Comparison of ENCODE assay signal across 35 cellular contexts in genomic region chr1:75845576-75845975, GRCh38. TPM values are rescaled to one million over a fixed set of nuclear protein-coding genes. Genes with fewer than 3 reads are reported as not detected.
"Had no signal": no experiment of that assay in that cellular context is flagged by ENCODE, and none has a peak within 500 bp of the region (broad histone marks: within the 10 kb centered on the region; RNA-seq: fewer than 3 reads in every experiment).

No MANE protein-coding gene starts in this region.

- H3K36me3 ChIP-seq: ascending aorta, cardiac muscle cell had no signal

- H3K27ac ChIP-seq: ascending aorta, cardiac muscle cell, VCaP had no signal

- ATAC-seq: activated CD8-positive, alpha-beta T cell treated with anti-CD3 and anti-CD28 coated beads for 36 hours; activated T-cell treated with anti-CD3 and anti-CD28 coated beads, Interleukin-2, amount 50 U/mL, for 4 hours; activated T-cell treated with anti-CD3 and anti-CD28 coated beads, Interleukin-2, amount 50 U/mL, for 72 hours had no signal

- DNase-seq: activated B cell treated with CpG ODN at 0.5 μM for 24 hours; activated CD4-positive, alpha-beta memory T cell treated with anti-CD3 and anti-CD28 coated beads for 36 hours; activated CD4-positive, alpha-beta T cell treated with anti-CD3 and anti-CD28 coated beads for 4 hours; activated CD4-positive, alpha-beta T cell treated with anti-CD3 and anti-CD28 coated beads, Interleukin-2, amount 10 ng/mL, durations not matched to agents 24 days and 14 days; activated CD4-positive, alpha-beta T cell treated with anti-CD3 and anti-CD28 coated beads, Interleukin-2, amount 50 U/mL, for 1 hour; activated CD4-positive, alpha-beta T cell treated with anti-CD3 and anti-CD28 coated beads, Interleukin-2, amount 50 U/mL, for 4 hours; activated CD4-positive, CD25-positive, alpha-beta regulatory T cell treated with anti-CD3 and anti-CD28 coated beads, Interleukin-2, amount 50 U/mL, for 72 hours; activated CD8-positive, alpha-beta memory T cell treated with anti-CD3 and anti-CD28 coated beads, Interleukin-2, amount 50 U/mL, for 4 hours; activated CD8-positive, alpha-beta T cell treated with anti-CD3 and anti-CD28 coated beads for 36 hours; activated effector memory CD4-positive, alpha-beta T cell treated with Interleukin-2 at 50 U/mL for 16 hours; activated gamma-delta T cell; activated naive CD4-positive, alpha-beta T cell treated with anti-CD3 and anti-CD28 coated beads, Interleukin-2, amount 10 ng/mL, durations not matched to agents 7 days and 5 days; activated naive CD4-positive, alpha-beta T cell treated with Interleukin-2 at 50 U/mL for 16 hours; activated T-cell treated with anti-CD3 and anti-CD28 coated beads for 4 hours; activated T-cell treated with anti-CD3 and anti-CD28 coated beads, Interleukin-2, amount 50 U/mL, for 1 hour; activated T-cell treated with anti-CD3 and anti-CD28 coated beads, Interleukin-2, amount 50 U/mL, for 4 hours; activated T-cell treated with anti-CD3 and anti-CD28 coated beads, Interleukin-2, amount 50 U/mL, for 72 hours; amygdala; anterior cingulate cortex; caudate nucleus; cerebellar nuclear complex; T-helper 1 cell; T-helper 2 cell; T-helper 9 cell had no signal

- H3K36me3 Mint-ChIP-seq: activated CD4-positive, alpha-beta memory T cell treated with anti-CD3 and anti-CD28 coated beads for 36 hours; activated naive CD4-positive, alpha-beta T cell treated with anti-CD3 and anti-CD28 coated beads, Interleukin-2, amount 10 ng/mL, durations not matched to agents 7 days and 5 days; activated naive CD4-positive, alpha-beta T cell treated with anti-CD3 and anti-CD28 coated beads, Interleukin-2, amount 50 U/mL, for 24 hours; activated naive CD8-positive, alpha-beta T cell; brain had no signal

- H3K27me3 ChIP-seq: ascending aorta, cardiac muscle cell had no signal

- H3K9me3 ChIP-seq: ascending aorta had no signal

- H3K4me3 Mint-ChIP-seq: activated B cell treated with CpG ODN at 0.5 μM for 24 hours; activated CD4-positive, alpha-beta memory T cell treated with anti-CD3 and anti-CD28 coated beads for 36 hours; activated CD4-positive, alpha-beta T cell treated with anti-CD3 and anti-CD28 coated beads, Interleukin-2, amount 10 ng/mL, durations not matched to agents 24 days and 14 days; activated CD8-positive, alpha-beta T cell treated with anti-CD3 and anti-CD28 coated beads for 36 hours; activated naive CD4-positive, alpha-beta T cell treated with anti-CD3 and anti-CD28 coated beads, Interleukin-2, amount 10 ng/mL, durations not matched to agents 7 days and 5 days; activated naive CD4-positive, alpha-beta T cell treated with anti-CD3 and anti-CD28 coated beads, Interleukin-2, amount 50 U/mL, for 24 hours; activated naive CD8-positive, alpha-beta T cell; activated T-cell treated with anti-CD3 and anti-CD28 coated beads, Interleukin-2, amount 50 U/mL, for 4 hours; activated T-cell treated with anti-CD3 and anti-CD28 coated beads, Interleukin-2, amount 50 U/mL, for 72 hours; activated T-helper 1 cell treated with anti-CD3 and anti-CD28 coated beads, Interleukin-12 subunit alpha, Interleukin-12 subunit beta, Interleukin-2, Interleukin-4 antibody, amounts not matched to agents 30 ng/mL and 10 ng/mL and 1 ng/mL, durations not matched to agents 14 hours and 24 hours and 36 hours; brain; central memory CD8-positive, alpha-beta T cell; T-helper 1 cell treated with Interleukin-12 subunit alpha and Interleukin-12 subunit beta and Interleukin-4 antibody, amounts not matched to agents 30 μg/mL and 1 μg/mL, for 36 hours; T-helper 2 cell treated with Interferon-gamma antibody and Interleukin-4, amounts not matched to agents 5 μg/mL and 100 μg/mL, for 36 hours had no signal

- H3K27me3 Mint-ChIP-seq: activated B cell treated with CpG ODN at 0.5 μM for 24 hours; activated CD4-positive, alpha-beta memory T cell treated with anti-CD3 and anti-CD28 coated beads for 36 hours; activated CD8-positive, alpha-beta T cell treated with anti-CD3 and anti-CD28 coated beads for 36 hours; activated naive CD4-positive, alpha-beta T cell treated with anti-CD3 and anti-CD28 coated beads, Interleukin-2, amount 10 ng/mL, durations not matched to agents 7 days and 5 days; activated naive CD4-positive, alpha-beta T cell treated with anti-CD3 and anti-CD28 coated beads, Interleukin-2, amount 50 U/mL, for 24 hours; activated naive CD8-positive, alpha-beta T cell; brain; central memory CD8-positive, alpha-beta T cell had no signal

- H3K9me3 Mint-ChIP-seq: activated B cell treated with CpG ODN at 0.5 μM for 24 hours; activated CD4-positive, alpha-beta memory T cell treated with anti-CD3 and anti-CD28 coated beads for 36 hours; activated CD4-positive, alpha-beta T cell treated with anti-CD3 and anti-CD28 coated beads, Interleukin-2, amount 10 ng/mL, durations not matched to agents 24 days and 14 days; activated CD8-positive, alpha-beta T cell treated with anti-CD3 and anti-CD28 coated beads for 36 hours; activated naive CD4-positive, alpha-beta T cell treated with anti-CD3 and anti-CD28 coated beads, Interleukin-2, amount 10 ng/mL, durations not matched to agents 7 days and 5 days; activated naive CD4-positive, alpha-beta T cell treated with anti-CD3 and anti-CD28 coated beads, Interleukin-2, amount 50 U/mL, for 24 hours; activated T-cell treated with anti-CD3 and anti-CD28 coated beads, Interleukin-2, amount 50 U/mL, for 4 hours; activated T-cell treated with anti-CD3 and anti-CD28 coated beads, Interleukin-2, amount 50 U/mL, for 72 hours; activated T-helper 1 cell treated with anti-CD3 and anti-CD28 coated beads, Interleukin-12 subunit alpha, Interleukin-12 subunit beta, Interleukin-2, Interleukin-4 antibody, amounts not matched to agents 30 ng/mL and 10 ng/mL and 1 ng/mL, durations not matched to agents 14 hours and 24 hours and 36 hours; activated T-helper 2 cell treated with anti-CD3 and anti-CD28 coated beads, Interferon-gamma antibody, Interleukin-2, Interleukin-4, amounts not matched to agents 10 μg/mL and 5 μg/mL and 100 μg/mL, durations not matched to agents 14 hours and 24 hours and 36 hours; brain; central memory CD8-positive, alpha-beta T cell; T-helper 1 cell treated with Interleukin-12 subunit alpha and Interleukin-12 subunit beta and Interleukin-4 antibody, amounts not matched to agents 30 μg/mL and 1 μg/mL, for 36 hours; T-helper 2 cell treated with Interferon-gamma antibody and Interleukin-4, amounts not matched to agents 5 μg/mL and 100 μg/mL, for 36 hours had no signal

- H3K4me1 Mint-ChIP-seq: activated B cell treated with CpG ODN at 0.5 μM for 24 hours; activated CD4-positive, alpha-beta T cell treated with anti-CD3 and anti-CD28 coated beads, Interleukin-2, amount 10 ng/mL, durations not matched to agents 24 days and 14 days; activated naive CD4-positive, alpha-beta T cell treated with anti-CD3 and anti-CD28 coated beads, Interleukin-2, amount 10 ng/mL, durations not matched to agents 7 days and 5 days; activated naive CD4-positive, alpha-beta T cell treated with anti-CD3 and anti-CD28 coated beads, Interleukin-2, amount 50 U/mL, for 24 hours; brain; central memory CD8-positive, alpha-beta T cell had no signal

- H3K27ac Mint-ChIP-seq: activated B cell treated with CpG ODN at 0.5 μM for 24 hours; activated CD4-positive, alpha-beta memory T cell treated with anti-CD3 and anti-CD28 coated beads for 36 hours; activated CD4-positive, alpha-beta T cell treated with anti-CD3 and anti-CD28 coated beads, Interleukin-2, amount 10 ng/mL, durations not matched to agents 24 days and 14 days; activated CD8-positive, alpha-beta T cell treated with anti-CD3 and anti-CD28 coated beads for 36 hours; activated naive CD4-positive, alpha-beta T cell treated with anti-CD3 and anti-CD28 coated beads, Interleukin-2, amount 10 ng/mL, durations not matched to agents 7 days and 5 days; activated naive CD4-positive, alpha-beta T cell treated with anti-CD3 and anti-CD28 coated beads, Interleukin-2, amount 50 U/mL, for 24 hours; activated naive CD8-positive, alpha-beta T cell; activated T-cell treated with anti-CD3 and anti-CD28 coated beads, Interleukin-2, amount 50 U/mL, for 72 hours; activated T-helper 1 cell treated with anti-CD3 and anti-CD28 coated beads, Interleukin-12 subunit alpha, Interleukin-12 subunit beta, Interleukin-2, Interleukin-4 antibody, amounts not matched to agents 30 ng/mL and 10 ng/mL and 1 ng/mL, durations not matched to agents 14 hours and 24 hours and 36 hours; activated T-helper 2 cell treated with anti-CD3 and anti-CD28 coated beads, Interferon-gamma antibody, Interleukin-2, Interleukin-4, amounts not matched to agents 10 μg/mL and 5 μg/mL and 100 μg/mL, durations not matched to agents 14 hours and 24 hours and 36 hours; brain; T-helper 1 cell treated with Interleukin-12 subunit alpha and Interleukin-12 subunit beta and Interleukin-4 antibody, amounts not matched to agents 30 μg/mL and 1 μg/mL, for 36 hours; T-helper 2 cell treated with Interferon-gamma antibody and Interleukin-4, amounts not matched to agents 5 μg/mL and 100 μg/mL, for 36 hours had no signal

- H3K4me1 ChIP-seq: ascending aorta had no signal

- H3K4me3 ChIP-seq: ascending aorta, cardiac muscle cell had no signal

RNA-seq across cellular contexts. Expression of gene MSH4, which starts 48.9 kb away (rescaled TPM):
- total RNA-seq: ascending aorta had no signal
